In the genomic region with DNA sequence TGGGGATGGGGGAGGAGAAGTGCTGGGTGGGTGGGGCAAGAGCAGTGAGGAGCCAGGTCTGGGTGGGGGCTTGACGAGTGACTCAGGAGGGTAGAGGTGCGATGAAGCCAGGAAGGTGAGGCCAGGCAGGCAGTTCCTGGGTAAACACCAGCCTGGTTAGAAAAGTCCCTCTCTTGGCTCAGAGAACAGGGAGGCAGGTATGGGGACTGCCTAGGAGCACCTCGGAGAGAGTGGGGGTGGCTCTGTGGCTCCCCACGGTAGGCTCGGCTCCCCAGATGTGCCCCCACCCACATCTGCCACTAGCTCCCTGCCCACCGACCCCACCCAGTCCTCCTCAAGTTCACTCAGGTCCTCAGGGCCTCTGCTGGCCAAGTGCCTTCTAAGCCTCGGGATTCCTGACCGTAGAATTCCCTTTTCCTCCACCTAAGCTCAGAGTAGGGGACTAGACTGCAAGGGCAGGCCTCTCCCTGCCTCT, we compare ENCODE assay signal across 9 cellular contexts. TPM values are rescaled to one million over a fixed set of nuclear protein-coding genes. Genes with fewer than 3 reads are reported as not detected.
DNase-seq lines count a peak whose midpoint lies in the region; ATAC-seq and TF ChIP-seq lines count a peak whose summit lies in the region.
"Had no signal": no experiment of that assay in that cellular context is flagged by ENCODE, and none has a peak within 500 bp of the region (broad histone marks: within the 10 kb centered on the region; RNA-seq: fewer than 3 reads in every experiment).

No MANE protein-coding gene starts in this region.

- no peak for ATAC-seq in HG03469 (IDR thresholded peaks at IDR 0.05; ENCODE audit: unreplicated experiment)

- H3K4me2 ChIP-seq in parathyroid adenoma (ENCODE audit: low read length) = peak overlapping the region; percentile 86

- intact Hi-C loops in Calu3 (cut with micrococcal nuclease; ENCODE audit: unreplicated experiment) = no loop called here

- H3K4me3 ChIP-seq in SJSA1 (peak overlapping the region; percentile 60), fibroblast of the aortic adventitia (ENCODE audit: low read depth, low read length) (peak overlapping the region; percentile 94), parathyroid adenoma (ENCODE audit: low read depth, low read length) (peak overlapping the region; percentile 59)

- BruUV-seq in Calu3 (replicated peaks; lab: Mats Ljungman, UMichigan) = no TSS peak

- peaks cover 56% of the 10 kb centered on the region for H3K4me1 Mint-ChIP-seq in Calu3 (ENCODE audit: low read depth, unreplicated experiment)

- no peak overlapping the region for H3K9ac ChIP-seq in parathyroid adenoma

- TF ChIP-seq CTCF in Calu3 (IDR thresholded peaks at IDR 0.05; ENCODE audit: unreplicated experiment) (no peak), fibroblast of the aortic adventitia (IDR thresholded peaks at IDR 0.05; ENCODE audit: insufficient read depth, low read length) (no peak), parathyroid adenoma (IDR thresholded peaks at IDR 0.05) (no peak)

- peak overlapping the region; percentile 85 for H3K27ac Mint-ChIP-seq in Calu3 (ENCODE audit: unreplicated experiment)

- peak overlapping the region; percentile 88 for H3K4me3 Mint-ChIP-seq in Calu3 (ENCODE audit: low read depth, unreplicated experiment)

- H3K27ac ChIP-seq in SJSA1 (peak overlapping the region; percentile 42; the same call in 1 of the 2 replicates), parathyroid adenoma (no peak overlapping the region)

- H2AFZ ChIP-seq in parathyroid adenoma = peak overlapping the region; percentile 46

- peaks cover 80% of the 10 kb centered on the region for H3K36me3 Mint-ChIP-seq in Calu3 (ENCODE audit: insufficient read depth, unreplicated experiment)

- no peaks in the 10 kb centered on the region for H3K27me3 Mint-ChIP-seq in Calu3 (ENCODE audit: unreplicated experiment)

- CTCF ChIA-PET in Calu3 (lab: Charles Lee) = no interaction called here

- H3K27me3 ChIP-seq in SJSA1 (replicated peaks) = no peaks in the 10 kb centered on the region
- H3K27me3 ChIP-seq in parathyroid adenoma (ENCODE audit: control insufficient read depth, insufficient read depth, low read length) = no peaks in the 10 kb centered on the region

- no peaks in the 10 kb centered on the region for H3K9me3 ChIP-seq in SJSA1 (replicated peaks)
- H3K9me3 ChIP-seq in parathyroid adenoma (ENCODE audit: control insufficient read depth, low read length) = no peaks in the 10 kb centered on the region

- H3K36me3 ChIP-seq in SJSA1 (peaks cover 15% of the 10 kb centered on the region), parathyroid adenoma (ENCODE audit: control insufficient read depth, insufficient read depth, low read length) (no peaks in the 10 kb centered on the region)

- no peaks in the 10 kb centered on the region for H3K79me2 ChIP-seq in parathyroid adenoma

- H3K9me3 Mint-ChIP-seq in Calu3 (ENCODE audit: low read depth, unreplicated experiment) = no peaks in the 10 kb centered on the region

- DNase-seq in Calu3 (peak; percentile 65), SJSA1 (ENCODE audit: low read depth in 1 of 2, low spot score in 2 of 2) (no peak), fibroblast of the aortic adventitia (ENCODE audit: low read depth) (no peak), NCI-H2171 treated with DMSO at 0.1 percent for 48 hours (lab: John Stamatoyannopoulos, UW) (no peak), iPS-NIHi11 (ENCODE audit: low spot score) (no peak)
- no peak for DNase-seq in effector CD4-positive, alpha-beta T cell

- H3K4me1 ChIP-seq in SJSA1 (replicated peaks) (peaks cover 91% of the 10 kb centered on the region), parathyroid adenoma (peaks cover 10% of the 10 kb centered on the region)

RNA-seq across cellular contexts. Expression of gene HSPG2, which starts 1.2 kb away (rescaled TPM):
- total RNA-seq in Calu3 (2022) (397 and 398 TPM in 2 replicates), fibroblast of the aortic adventitia (ENCODE audit: low replicate concordance) (164 and 367 TPM in 2 replicates)
- total RNA-seq in SJSA1 (2014; rRNA removed; shearing (Covaris generic)) = 45.2 and 62.3 TPM in 2 replicates

RNA-seq across cellular contexts. Expression of gene CELA3B, which starts 40.9 kb away (rescaled TPM):
- total RNA-seq in Calu3 (2022) (not detected in 2 replicates), fibroblast of the aortic adventitia (ENCODE audit: low replicate concordance) (not detected in 2 replicates)
- not detected in 2 replicates for total RNA-seq in SJSA1 (2014; rRNA removed; shearing (Covaris generic))
- total RNA-seq: LHCN-M2 had no signal
